In genomic region chr9:16307626-16308195, GRCh38 we compare ENCODE assay signal across 23 cellular contexts.
"Had no signal": no experiment of that assay in that cellular context is flagged by ENCODE, and none has a peak within 500 bp of the region (broad histone marks: within the 10 kb centered on the region; RNA-seq: fewer than 3 reads in every experiment).

No MANE protein-coding gene starts in this region.

- FAIRE-seq: keratinocyte, pancreas had no signal

- DNase-seq: heart right ventricle; kidney glomerular epithelial cell; left colon; left lung; lower lobe of right lung; mammary epithelial cell; mesenchymal stem cell; naive thymus-derived CD8-positive, alpha-beta T cell; pancreas; psoas muscle; right cardiac atrium; stimulated activated CD4-positive, alpha-beta T cell treated with anti-CD3 and anti-CD28 coated beads, Interleukin-12 subunit alpha, Interleukin-12 subunit beta, amount 100 ng/mL, for 4 hours; stimulated activated CD4-positive, alpha-beta T cell treated with anti-CD3 and anti-CD28 coated beads, Interleukin-15, amount 100 ng/mL, for 24 hours; stimulated activated CD4-positive, alpha-beta T cell treated with anti-CD3 and anti-CD28 coated beads, Interleukin-2, amount 100 ng/mL, for 24 hours; stimulated activated CD4-positive, alpha-beta T cell treated with anti-CD3 and anti-CD28 coated beads, Interleukin-4, amount 100 ng/mL, for 1 hour; stimulated activated naive B cell treated with anti-CD40 and anti-IgM and Interleukin-4, amounts not matched to agents 10 μg/mL and 1 μg/mL and 100 μg/mL, for 72 hours; stimulated activated naive CD8-positive, alpha-beta T cell treated with anti-CD3 and anti-CD28 coated beads, Interleukin-15, Interleukin-2, amounts not matched to agents 100 U/mL and 50 U/mL, for 24 hours; stomach; testis; thyroid gland; transverse colon; upper lobe of left lung had no signal
